ENCODE assay signal across 8 cellular contexts in genomic region chr3:126358038-126358815, GRCh38. TPM values are rescaled to one million over a fixed set of nuclear protein-coding genes. Genes with fewer than 3 reads are reported as not detected.
A peak's percentile ranks its signal among the peaks of the same experiment; 100 is the strongest.
DNase-seq lines count a peak whose midpoint lies in the region; ATAC-seq and TF ChIP-seq lines count a peak whose summit lies in the region.

No MANE protein-coding gene starts in this region.

- H3K4me1 ChIP-seq in muscle layer of colon (ENCODE audit: insufficient read depth, low read length) = peaks cover 9% of the 10 kb centered on the region

- TF ChIP-seq CTCF in chondrocyte (IDR thresholded peaks at IDR 0.05) = no peak

- DNase-seq in DMS 273 (lab: John Stamatoyannopoulos, UW; ENCODE audit: unreplicated experiment) = peak; percentile 87
- peak; percentile 87 for DNase-seq in NCI-H2196 (lab: John Stamatoyannopoulos, UW; ENCODE audit: unreplicated experiment)
- DNase-seq in chondrocyte (ENCODE audit: low spot score) = peak; percentile 64
- no peak for DNase-seq in stimulated activated CD4-positive, alpha-beta T cell treated with anti-CD3 and anti-CD28 coated beads, Interleukin-4, amount 100 ng/mL, for 1 hour
- DNase-seq in SK-N-DZ (ENCODE audit: low spot score) = no peak

- H3K4me1 Mint-ChIP-seq in chondrocyte (ENCODE audit: low read depth) = peaks cover 20% of the 10 kb centered on the region

- ATAC-seq in GM18873 (IDR thresholded peaks at IDR 0.05; ENCODE audit: low FRiP score, unreplicated experiment) = no peak
- no peak for ATAC-seq in GM21619 (IDR thresholded peaks at IDR 0.05; ENCODE audit: unreplicated experiment)

- no peaks in the 10 kb centered on the region for H3K36me3 Mint-ChIP-seq in chondrocyte (ENCODE audit: low read depth)

- H3K9me3 ChIP-seq in muscle layer of colon (ENCODE audit: low read length) = no peaks in the 10 kb centered on the region

- H3K36me3 ChIP-seq in muscle layer of colon (ENCODE audit: insufficient read depth, low read length) = no peaks in the 10 kb centered on the region

- H3K27me3 ChIP-seq in muscle layer of colon (ENCODE audit: control insufficient read depth in 1 of 2, insufficient read depth in 2 of 2, low read length in 2 of 2) = peaks cover 0 to 6% of the 10 kb centered on the region in 2 donors

- no peak overlapping the region for H3K27ac Mint-ChIP-seq in chondrocyte (ENCODE audit: unreplicated experiment)

- peak overlapping the region; percentile 75 for H3K4me3 Mint-ChIP-seq in chondrocyte (ENCODE audit: unreplicated experiment)

- H3K9me3 Mint-ChIP-seq in chondrocyte (ENCODE audit: low read depth) = no peaks in the 10 kb centered on the region

- no peak overlapping the region for H3K27ac ChIP-seq in muscle layer of colon (ENCODE audit: low read depth, low read length)

- peaks cover 37% of the 10 kb centered on the region for H3K27me3 Mint-ChIP-seq in chondrocyte (ENCODE audit: low read depth)

- H3K4me3 ChIP-seq in muscle layer of colon (ENCODE audit: low read depth in 1 of 2, low read length in 2 of 2) = peak overlapping the region; percentile 76 to 80

- H3K9ac ChIP-seq in muscle layer of colon (ENCODE audit: low read length) = no peak overlapping the region

RNA-seq across cellular contexts. Expression of gene KLF15, which starts 1.0 kb away (rescaled TPM):
- total RNA-seq in chondrocyte = 0.41 to 1.8 TPM (median 1.3 TPM) in 3 replicates
- 7.5 and 10.0 TPM in 2 replicates for polyA plus RNA-seq in SK-N-DZ (2014; cell fraction: cytosol; rRNA removed)
- 12.3 and 12.6 TPM in 2 replicates for polyA plus RNA-seq in SK-N-DZ (2014; cell fraction: nucleus; rRNA removed)

RNA-seq across cellular contexts. Expression of gene CFAP100, which starts 36.5 kb away (rescaled TPM):
- total RNA-seq in chondrocyte = not detected in 3 replicates
- not detected in 2 replicates for polyA plus RNA-seq in SK-N-DZ (2014; cell fraction: cytosol; rRNA removed)
- polyA plus RNA-seq in SK-N-DZ (2014; cell fraction: nucleus; rRNA removed) = not detected in 2 replicates

Comparison
In these comparisons a context has a peak if more than half of its experiments do, and no peak if none do; other contexts are left out.
1. DNase-seq: peak in DMS 273 (single experiment), NCI-H2196 (single experiment) and chondrocyte (single experiment); none in stimulated activated CD4-positive, alpha-beta T cell treated with anti-CD3 and anti-CD28 coated beads, Interleukin-4, amount 100 ng/mL, for 1 hour (single experiment) and SK-N-DZ (single experiment).